ENCODE assay signal across 2 cellular contexts in the genomic region with DNA sequence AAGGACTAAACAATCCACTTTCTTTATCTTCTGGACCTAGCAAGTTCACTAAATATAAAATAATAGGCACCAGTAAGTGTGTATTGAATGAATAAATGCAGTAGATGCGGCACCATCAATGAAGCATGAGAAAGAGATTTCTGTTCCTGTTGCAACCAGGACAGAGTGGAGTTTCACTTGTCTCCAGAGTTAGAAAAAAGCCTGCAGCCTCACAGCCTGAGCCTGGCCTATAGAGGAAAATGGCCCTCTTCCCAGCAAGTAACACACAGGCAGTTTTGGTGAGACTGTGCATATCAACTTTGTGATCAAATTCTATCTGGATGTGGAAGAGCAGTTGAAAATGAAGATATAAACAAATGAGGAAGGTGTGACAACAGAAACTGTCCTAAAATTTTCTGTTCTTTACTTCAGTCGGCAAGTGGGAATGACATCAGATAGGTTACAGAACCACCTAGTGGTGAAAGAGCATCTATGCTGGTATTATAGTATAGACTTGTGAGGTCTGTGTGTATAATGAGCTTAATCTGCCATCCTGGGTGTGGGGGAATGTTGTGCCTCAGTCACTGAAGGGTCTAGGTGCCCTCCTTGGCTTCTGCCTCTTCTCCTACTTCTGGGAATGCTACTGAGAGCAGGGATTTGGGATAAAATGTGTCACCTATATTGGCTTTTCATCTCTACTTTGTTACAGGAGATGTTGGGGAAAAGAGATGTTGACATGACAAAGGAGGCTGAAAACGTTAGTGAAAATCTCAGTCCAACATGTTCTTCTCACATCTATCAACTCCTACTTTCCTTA.
TF ChIP-seq lines count a peak whose summit lies in the region.

No MANE protein-coding gene starts in this region.

TF ChIP-seq in HEK293, 187 proteins besides CTCF, POLR2A, EP300 and RAD21:
- TF ChIP-seq ZNF280D (tag by site-specific recombination; IDR thresholded peaks at IDR 0.05) (no peak), TRIM28 (IDR thresholded peaks at IDR 0.05; ENCODE audit: borderline replicate concordance, low read length) (0 out of 2 replicates have a peak, but pooled peaks have one; percentile 24), REPIN1 (tag by site-specific recombination; IDR thresholded peaks at IDR 0.05; ENCODE audit: low read depth) (no peak), KLF7 (tag by site-specific recombination; IDR thresholded peaks at IDR 0.05; ENCODE audit: borderline replicate concordance) (no peak), ZNF274 (IDR thresholded peaks at IDR 0.05; ENCODE audit: low read length) (no peak), ZNF274 (tag by site-specific recombination; IDR thresholded peaks at IDR 0.05; ENCODE audit: borderline replicate concordance) (no peak), ZNF660 (tag by site-specific recombination; IDR thresholded peaks at IDR 0.05) (0 out of 2 replicates have a peak, but pooled peaks have one; percentile 28), ZNF654 (tag by site-specific recombination; IDR thresholded peaks at IDR 0.05; ENCODE audit: low read depth) (peak; percentile 91), MYNN (tag by site-specific recombination; IDR thresholded peaks at IDR 0.05; ENCODE audit: borderline replicate concordance) (no peak), ZSCAN30 (tag by site-specific recombination; IDR thresholded peaks at IDR 0.05) (0 out of 2 replicates have a peak, but pooled peaks have one; percentile 12)
- TF ChIP-seq, protein P1, sequence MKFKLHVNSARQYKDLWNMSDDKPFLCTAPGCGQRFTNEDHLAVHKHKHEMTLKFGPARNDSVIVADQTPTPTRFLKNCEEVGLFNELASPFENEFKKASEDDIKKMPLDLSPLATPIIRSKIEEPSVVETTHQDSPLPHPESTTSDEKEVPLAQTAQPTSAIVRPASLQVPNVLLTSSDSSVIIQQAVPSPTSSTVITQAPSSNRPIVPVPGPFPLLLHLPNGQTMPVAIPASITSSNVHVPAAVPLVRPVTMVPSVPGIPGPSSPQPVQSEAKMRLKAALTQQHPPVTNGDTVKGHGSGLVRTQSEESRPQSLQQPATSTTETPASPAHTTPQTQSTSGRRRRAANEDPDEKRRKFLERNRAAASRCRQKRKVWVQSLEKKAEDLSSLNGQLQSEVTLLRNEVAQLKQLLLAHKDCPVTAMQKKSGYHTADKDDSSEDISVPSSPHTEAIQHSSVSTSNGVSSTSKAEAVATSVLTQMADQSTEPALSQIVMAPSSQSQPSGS (tag by site-specific recombination; IDR thresholded peaks at IDR 0.05; ENCODE audit: low read depth), result 0 out of 2 replicates have a peak, but pooled peaks have one; percentile 38
- TF ChIP-seq, protein P2, sequence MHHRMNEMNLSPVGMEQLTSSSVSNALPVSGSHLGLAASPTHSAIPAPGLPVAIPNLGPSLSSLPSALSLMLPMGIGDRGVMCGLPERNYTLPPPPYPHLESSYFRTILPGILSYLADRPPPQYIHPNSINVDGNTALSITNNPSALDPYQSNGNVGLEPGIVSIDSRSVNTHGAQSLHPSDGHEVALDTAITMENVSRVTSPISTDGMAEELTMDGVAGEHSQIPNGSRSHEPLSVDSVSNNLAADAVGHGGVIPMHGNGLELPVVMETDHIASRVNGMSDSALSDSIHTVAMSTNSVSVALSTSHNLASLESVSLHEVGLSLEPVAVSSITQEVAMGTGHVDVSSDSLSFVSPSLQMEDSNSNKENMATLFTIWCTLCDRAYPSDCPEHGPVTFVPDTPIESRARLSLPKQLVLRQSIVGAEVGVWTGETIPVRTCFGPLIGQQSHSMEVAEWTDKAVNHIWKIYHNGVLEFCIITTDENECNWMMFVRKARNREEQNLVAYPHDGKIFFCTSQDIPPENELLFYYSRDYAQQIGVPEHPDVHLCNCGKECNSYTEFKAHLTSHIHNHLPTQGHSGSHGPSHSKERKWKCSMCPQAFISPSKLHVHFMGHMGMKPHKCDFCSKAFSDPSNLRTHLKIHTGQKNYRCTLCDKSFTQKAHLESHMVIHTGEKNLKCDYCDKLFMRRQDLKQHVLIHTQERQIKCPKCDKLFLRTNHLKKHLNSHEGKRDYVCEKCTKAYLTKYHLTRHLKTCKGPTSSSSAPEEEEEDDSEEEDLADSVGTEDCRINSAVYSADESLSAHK (tag by site-specific recombination; IDR thresholded peaks at IDR 0.05), result peak; percentile 88

TF ChIP-seq in SK-N-SH, 30 proteins besides CTCF, POLR2A, EP300 and RAD21 (continued from another document):
- TF ChIP-seq REST (IDR thresholded peaks at IDR 0.05; ENCODE audit: low read depth, low read length) (no peak), USF1 (IDR thresholded peaks at IDR 0.05; ENCODE audit: borderline replicate concordance, low read depth) (no peak), RCOR1 (IDR thresholded peaks at IDR 0.05; ENCODE audit: low read length) (no peak), SMC3 (IDR thresholded peaks at IDR 0.05; ENCODE audit: low read depth, low read length) (peak; percentile 69), FOSL2 (IDR thresholded peaks at IDR 0.05; ENCODE audit: borderline replicate concordance, low read depth) (no peak)
